Comparison of ENCODE assay signal across 8 cellular contexts in the genomic region with DNA sequence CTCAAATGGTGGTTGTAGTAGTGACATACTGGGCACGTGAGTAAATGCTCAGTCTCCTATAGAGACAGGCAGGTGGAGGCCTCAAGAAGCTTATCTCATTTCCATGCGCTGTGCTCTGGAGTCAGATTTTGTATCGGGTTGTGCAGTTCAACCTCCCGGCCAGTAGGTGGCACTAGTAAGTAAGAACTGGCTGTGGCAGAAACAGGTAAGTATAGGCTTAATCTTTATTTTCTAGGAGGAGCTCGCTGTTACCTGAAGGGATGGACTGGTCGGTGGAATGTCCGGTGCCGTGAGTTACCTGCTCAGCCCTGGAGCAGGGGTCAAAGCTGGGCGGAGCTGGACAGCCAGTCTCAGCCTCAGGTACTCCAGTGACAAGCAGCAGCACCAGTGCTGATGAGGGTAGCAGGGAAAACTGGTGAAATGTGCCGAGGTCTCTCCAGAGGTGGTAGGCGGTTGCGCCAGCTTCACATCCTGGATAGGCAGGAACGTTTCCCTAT.
DNase-seq lines count a peak whose midpoint lies in the region; ATAC-seq, FAIRE-seq and TF ChIP-seq lines count a peak whose summit lies in the region.

No MANE protein-coding gene starts in this region.

- peak; percentile 37 for DNase-seq in EL
- peak; percentile 44 for DNase-seq in HK-2 (ENCODE audit: unreplicated experiment)
- DNase-seq in RCC 7860 (ENCODE audit: low spot score), result peak; percentile 35
- peak; percentile 12 to 80 (median 39) for DNase-seq in adrenal gland
- peak; percentile 31 for DNase-seq in stimulated activated CD4-positive, alpha-beta T cell treated with anti-CD3 and anti-CD28 coated beads, Interleukin-1b, Interleukin-23, amount 100 ng/mL, for 48 hours
- no peak for DNase-seq in omental fat pad (ENCODE audit: low spot score)

- H3K9me3 ChIP-seq in adrenal gland (replicated peaks in 1 of 3), result no peaks in the 10 kb centered on the region
- no peaks in the 10 kb centered on the region for H3K9me3 ChIP-seq in iPS-15b (ENCODE audit: control insufficient read depth, insufficient read depth, low read length)

- H3K4me1 ChIP-seq in adrenal gland (replicated peaks in 1 of 2) (no peaks in the 10 kb centered on the region), iPS-15b (ENCODE audit: control insufficient read depth, insufficient read depth, low read length) (no peaks in the 10 kb centered on the region)

- peak overlapping the region; percentile 66 for H3K9ac ChIP-seq in iPS-15b (ENCODE audit: low read depth, low read length)

- 28 to 39% (median 30%) methylated on average over 9 to 13 of the region's 13 CpGs for WGBS in adrenal gland, 4 donors

- intact Hi-C loops in adrenal gland (cut with DNase I), result loop anchor here in 1 of 2 donors (10.0 kb wide), 1 partner anchor 1340 kb away; no protein-coding TSS in a partner anchor

- peak; percentile 45 to 77 (median 66) for TF ChIP-seq CTCF in adrenal gland (IDR thresholded peaks at IDR 0.05)
- no peak for TF ChIP-seq CTCF in omental fat pad (IDR thresholded peaks at IDR 0.05)

- FAIRE-seq in RCC 7860 (lab: Jason Lieb, UNC), result no peak

- H3K36me3 ChIP-seq in adrenal gland (replicated peaks in 1 of 2) (no peaks in the 10 kb centered on the region), iPS-15b (ENCODE audit: control insufficient read depth, insufficient read depth, low read length) (no peaks in the 10 kb centered on the region)

- peak; percentile 90 for ATAC-seq in GM21423 (IDR thresholded peaks at IDR 0.05; ENCODE audit: unreplicated experiment)
- no peak for ATAC-seq in omental fat pad (ENCODE audit: low FRiP score)

- no peak for TF ChIP-seq POLR2A in adrenal gland (IDR thresholded peaks at IDR 0.05)

- H3K4me3 ChIP-seq in adrenal gland (no peak overlapping the region), iPS-15b (ENCODE audit: low read depth, low read length) (peak overlapping the region; percentile 94)

- no peak overlapping the region for H3K27ac ChIP-seq in adrenal gland

- H3K27me3 ChIP-seq in adrenal gland (no peaks in the 10 kb centered on the region), iPS-15b (ENCODE audit: control insufficient read depth, insufficient read depth, low read length) (no peaks in the 10 kb centered on the region)

Comparison
In these comparisons a context has a peak if more than half of its experiments do, and no peak if none do; other contexts are left out.
1. CTCF ChIP-seq: peak in adrenal gland (6 of 6); none in omental fat pad (0 of 3).